15 cellular contexts compared by ENCODE assay signal in genomic region chr13:109253316-109253715, GRCh38.
DNase-seq lines count a peak whose midpoint lies in the region; ATAC-seq, FAIRE-seq and TF ChIP-seq lines count a peak whose summit lies in the region.
"Had no signal": no experiment of that assay in that cellular context is flagged by ENCODE, and none has a peak within 500 bp of the region (broad histone marks: within the 10 kb centered on the region; RNA-seq: fewer than 3 reads in every experiment).

No MANE protein-coding gene starts in this region.

- H2BK5ac ChIP-seq in neuronal stem cell (ENCODE audit: low read length) = no peak overlapping the region

- no peaks in the 10 kb centered on the region for H3K9me2 ChIP-seq in HCT116 (ENCODE audit: insufficient read depth)

- H3K4me3 ChIP-seq in HCT116 (replicated peaks in 1 of 2; ENCODE audit: low read depth in 1 of 2, low read length in 2 of 2) = no peak overlapping the region
- no peak overlapping the region for H3K4me3 ChIP-seq in Panc1 (ENCODE audit: low read depth in 2 of 2, low read length in 2 of 2)
- no peak overlapping the region for H3K4me3 ChIP-seq in keratinocyte (ENCODE audit: control insufficient read depth in 2 of 3, extremely low read depth in 1 of 3, insufficient read depth in 2 of 3, low read depth in 1 of 3, low read length in 3 of 3)
- H3K4me3 ChIP-seq in neuronal stem cell (ENCODE audit: low read length in 2 of 2) = no peak overlapping the region

- no peaks in the 10 kb centered on the region for H4K20me1 ChIP-seq in HCT116 (ENCODE audit: insufficient read depth)
- H4K20me1 ChIP-seq in keratinocyte (ENCODE audit: control insufficient read depth, extremely low read depth, insufficient read depth, low read length) = no peaks in the 10 kb centered on the region

- CTCF ChIA-PET in HCT116 (lab: Charles Lee) (no interaction called here), Panc1 (lab: Charles Lee) (no interaction called here)

- peak overlapping the region; percentile 11 for H3K4me2 ChIP-seq in HCT116 (ENCODE audit: low read length)
- H3K4me2 ChIP-seq in keratinocyte (ENCODE audit: control insufficient read depth, extremely low read depth, insufficient read depth, low read depth, low read length) = no peak overlapping the region
- H3K4me2 ChIP-seq in neuronal stem cell (ENCODE audit: insufficient read depth, low read length, poor library complexity, severe bottlenecking) = no peak overlapping the region

- no peak overlapping the region for H4K8ac ChIP-seq in neuronal stem cell (ENCODE audit: low read depth, low read length)

- ATAC-seq in HCT116 (no peak), Panc1 (peak; percentile 44), GM19455 (IDR thresholded peaks at IDR 0.05; ENCODE audit: unreplicated experiment) (no peak), GM21390 (IDR thresholded peaks at IDR 0.05; ENCODE audit: unreplicated experiment) (no peak), left ventricle myocardium superior (no peak)

- peak; percentile 78 for FAIRE-seq in keratinocyte (lab: Jason Lieb, UNC)
- FAIRE-seq: GM12891 had no signal

- no peak overlapping the region for H4K91ac ChIP-seq in neuronal stem cell (ENCODE audit: low read depth, low read length, poor library complexity)

- H3K9me3 ChIP-seq in HCT116 (ENCODE audit: control insufficient read depth in 1 of 2, insufficient read depth in 1 of 2, low read depth in 1 of 2, low read length in 2 of 2) (peaks cover 0 to 8% of the 10 kb centered on the region in 2 experiments; a peak in 1 of 4 replicates), Panc1 (ENCODE audit: control insufficient read depth, insufficient read depth, low read depth, low read length) (no peaks in the 10 kb centered on the region; the same call in 1 of the 2 replicates), keratinocyte (ENCODE audit: control insufficient read depth, low read depth, low read length) (no peaks in the 10 kb centered on the region), neuronal stem cell (replicated peaks in 1 of 2; ENCODE audit: control insufficient read depth in 2 of 2, insufficient read depth in 1 of 2, low read depth in 1 of 2, low read length in 2 of 2) (peaks cover 0 to 1% of the 10 kb centered on the region in 2 donors)
- H3K9me3 ChIP-seq: BE2C had no signal

- H3K14ac ChIP-seq in neuronal stem cell (ENCODE audit: low read length) = no peak overlapping the region

- BruUV-seq in HCT116 (replicated peaks; lab: Mats Ljungman, UMichigan) = no TSS peak
- no TSS peak for BruUV-seq in Panc1 (replicated peaks; lab: Mats Ljungman, UMichigan)

- dilution Hi-C loops in keratinocyte (cut with MboI; ENCODE audit: extremely low pct_ligation_motif_present, low sequenced_read_pairs) = no loop called here

- H2BK12ac ChIP-seq in neuronal stem cell (ENCODE audit: low read length) = no peak overlapping the region

- RAD21 ChIA-PET in HCT116 (lab: Charles Lee; ENCODE audit: low non-redundant PET in 1 of 2, low total read pairs in 2 of 2, uncharacterized antibody in 2 of 2, unreplicated experiment in 2 of 2) = no interaction called here

- H3K4me1 ChIP-seq in HCT116 (ENCODE audit: control insufficient read depth in 1 of 2, insufficient read depth in 2 of 2, low read length in 2 of 2) (peaks cover 34 to 94% of the 10 kb centered on the region in 2 experiments), Panc1 (ENCODE audit: control insufficient read depth, insufficient read depth, low read length) (peaks cover 34% of the 10 kb centered on the region), keratinocyte (ENCODE audit: control insufficient read depth, extremely low read depth, insufficient read depth, low read length) (peaks cover 53% of the 10 kb centered on the region), neuronal stem cell (ENCODE audit: control insufficient read depth in 2 of 2, insufficient read depth in 1 of 2, low read depth in 1 of 2, low read length in 2 of 2) (peaks cover 11 to 14% of the 10 kb centered on the region in 2 donors)
- H3K4me1 ChIP-seq: BE2C had no signal

- H3K9ac ChIP-seq in HCT116 (ENCODE audit: low read length) (peak overlapping the region; percentile 28; the same call in 1 of the 2 replicates), keratinocyte (ENCODE audit: control insufficient read depth, extremely low read depth, insufficient read depth, low read length) (no peak overlapping the region), neuronal stem cell (ENCODE audit: low read depth, low read length, poor library complexity) (no peak overlapping the region)

- in situ Hi-C loops in Panc1 (cut with HindIII; ENCODE audit: low pct_unique_long_range_greater_than_20kb, low sequenced_read_pairs) = no loop called here

- H3K36me3 ChIP-seq in HCT116 (ENCODE audit: control insufficient read depth in 1 of 2, insufficient read depth in 2 of 2, low read length in 2 of 2) (peaks cover 0 to 5% of the 10 kb centered on the region in 2 experiments; a peak in 1 of 4 replicates), Panc1 (ENCODE audit: control insufficient read depth, insufficient read depth, low read length) (no peaks in the 10 kb centered on the region), keratinocyte (ENCODE audit: control insufficient read depth in 2 of 2, extremely low read depth in 1 of 2, insufficient read depth in 2 of 2, low read length in 2 of 2) (no peaks in the 10 kb centered on the region), neuronal stem cell (replicated peaks in 1 of 2; ENCODE audit: control insufficient read depth in 2 of 2, insufficient read depth in 2 of 2, low read length in 2 of 2) (no peaks in the 10 kb centered on the region)
- H3K36me3 ChIP-seq: BE2C had no signal

- no peak overlapping the region for H2BK120ac ChIP-seq in neuronal stem cell (ENCODE audit: low read depth, low read length)

- H3K9me1 ChIP-seq in keratinocyte (ENCODE audit: control insufficient read depth, extremely low read depth, insufficient read depth, low read length) = no peaks in the 10 kb centered on the region

- H3K79me2 ChIP-seq in HCT116 (ENCODE audit: insufficient read depth, low read length) (peaks cover 29% of the 10 kb centered on the region; the same call in 1 of the 2 replicates), keratinocyte (ENCODE audit: control insufficient read depth, insufficient read depth, low read length) (peaks cover 8% of the 10 kb centered on the region)

- H3K27ac ChIP-seq in HCT116 (ENCODE audit: low read depth, low read length) (no peak overlapping the region), Panc1 (ENCODE audit: low read length) (peak overlapping the region; percentile 92), keratinocyte (ENCODE audit: control insufficient read depth, insufficient read depth, low read length) (no peak overlapping the region), neuronal stem cell (replicated peaks; ENCODE audit: low read length) (no peak overlapping the region)
- H3K27ac ChIP-seq: C4-2B had no signal

- DNase-seq in HCT116 (ENCODE audit: low read depth, low spot score) (no peak), Panc1 (ENCODE audit: low read depth, low spot score) (no peak), keratinocyte (ENCODE audit: low read depth, low spot score) (no peak), neuronal stem cell (ENCODE audit: low spot score) (no peak), SIG-M5 treated with dmso at 0.1 percent for 504 hours (lab: John Stamatoyannopoulos, UW; ENCODE audit: unreplicated experiment) (no peak), left ventricle myocardium superior (no peak)
- DNase-seq: BE2C; CD4-positive, alpha-beta memory T cell; DMS79; GOT3; HCEC 1CT had no signal

- no peak overlapping the region for H3K4ac ChIP-seq in neuronal stem cell (ENCODE audit: low read length)

- H3K27me3 ChIP-seq in HCT116 (ENCODE audit: insufficient read depth, low read length) (no peaks in the 10 kb centered on the region), Panc1 (ENCODE audit: control insufficient read depth, insufficient read depth, low read length) (no peaks in the 10 kb centered on the region), keratinocyte (ENCODE audit: control insufficient read depth, extremely low read depth, insufficient read depth, low read length) (no peaks in the 10 kb centered on the region), neuronal stem cell (ENCODE audit: control insufficient read depth in 3 of 3, insufficient read depth in 3 of 3, low read depth in 1 of 3, low read length in 3 of 3) (no peaks in the 10 kb centered on the region)
- H3K27me3 ChIP-seq: BE2C had no signal

- H2AFZ ChIP-seq in HCT116 (ENCODE audit: low read depth, low read length, poor library complexity, severe bottlenecking) (no peak overlapping the region), keratinocyte (ENCODE audit: control insufficient read depth, low read length) (peak overlapping the region; percentile 66), neuronal stem cell (ENCODE audit: low read length) (peak overlapping the region; percentile 37)

- no peak overlapping the region for H2BK15ac ChIP-seq in neuronal stem cell (ENCODE audit: low read length)

- no peak overlapping the region for H3K18ac ChIP-seq in neuronal stem cell (ENCODE audit: low read length)

- H3K23ac ChIP-seq in neuronal stem cell (ENCODE audit: low read depth, low read length, poor library complexity) = no peak overlapping the region

- TF ChIP-seq CTCF in HCT116 (IDR thresholded peaks at IDR 0.05 in 2 of 3, conservative IDR thresholded peaks at IDR 0.05 in 1 of 3; ENCODE audit: borderline replicate concordance in 1 of 3, insufficient read depth in 1 of 3, low read depth in 2 of 3, low read length in 2 of 3) (no peak), Panc1 (IDR thresholded peaks at IDR 0.05) (no peak), keratinocyte (optimal IDR thresholded peaks at IDR 0.05 in 1 of 3, IDR thresholded peaks at IDR 0.05 in 1 of 3, conservative IDR thresholded peaks at IDR 0.05 in 1 of 3; ENCODE audit: extremely low read depth in 1 of 3, insufficient read depth in 2 of 3, low read length in 3 of 3) (no peak)

- H2AK5ac ChIP-seq in neuronal stem cell (ENCODE audit: low read depth, low read length) = no peak overlapping the region

- POLR2A ChIA-PET in HCT116 (lab: Charles Lee) = no interaction called here
- POLR2A ChIA-PET in Panc1 (lab: Charles Lee) = no interaction called here

- no peak for TF ChIP-seq RAD21 in HCT116 (IDR thresholded peaks at IDR 0.05; ENCODE audit: low read depth)

- H3K79me1 ChIP-seq in neuronal stem cell (ENCODE audit: low read depth, low read length) = no peaks in the 10 kb centered on the region

- no peak for TF ChIP-seq POLR2A in HCT116 (IDR thresholded peaks at IDR 0.05; ENCODE audit: borderline replicate concordance, extremely low read depth, insufficient read depth, insufficient read length)

- intact Hi-C loops in HCT116 (cut with micrococcal nuclease) (no loop called here), Panc1 (cut with micrococcal nuclease; ENCODE audit: unreplicated experiment) (no loop called here), left ventricle myocardium superior (cut with micrococcal nuclease) (no loop called here)

- no CpG with 5 or more reads among the region's 1 CpG for WGBS in neuronal stem cell (ENCODE audit: extremely low coverage in 2 of 2, insufficient read length in 2 of 2, insufficient replicate concordance in 1 of 2), 2 donors

TF ChIP-seq in HCT116, 20 proteins besides CTCF, POLR2A, EP300 and RAD21 (continues in another document):
- TF ChIP-seq EZH2 (IDR thresholded peaks at IDR 0.05) (no peak), JUND (IDR thresholded peaks at IDR 0.05) (no peak)
